8 cellular contexts compared by ENCODE assay signal in genomic region chr1:111656093-111657017, GRCh38.
DNase-seq lines count a peak whose midpoint lies in the region; ATAC-seq and TF ChIP-seq lines count a peak whose summit lies in the region.

No MANE protein-coding gene starts in this region.

- TF ChIP-seq EP300 in Ishikawa (IDR thresholded peaks at IDR 0.05; ENCODE audit: borderline replicate concordance) = no peak

- H3K27ac Mint-ChIP-seq in T-helper 2 cell treated with Interferon-gamma antibody and Interleukin-4, amounts not matched to agents 5 μg/mL and 100 μg/mL, for 36 hours = peak overlapping the region; percentile 32

- peak; percentile 69 for TF ChIP-seq RAD21 in Ishikawa (IDR thresholded peaks at IDR 0.05; ENCODE audit: low read depth)

- no peaks in the 10 kb centered on the region for H3K9me3 Mint-ChIP-seq in T-helper 2 cell treated with Interferon-gamma antibody and Interleukin-4, amounts not matched to agents 5 μg/mL and 100 μg/mL, for 36 hours

- H3K27me3 Mint-ChIP-seq in T-helper 2 cell treated with Interferon-gamma antibody and Interleukin-4, amounts not matched to agents 5 μg/mL and 100 μg/mL, for 36 hours (ENCODE audit: low read depth) = no peaks in the 10 kb centered on the region

- peak; percentile 13 for DNase-seq in NCI-H510A treated with DMSO at 0.1 percent for 48 hours (lab: John Stamatoyannopoulos, UW)
- DNase-seq in NCI-H510A (lab: John Stamatoyannopoulos, UW) = no peak
- no peak for DNase-seq in T-helper 2 cell treated with Interferon-gamma antibody and Interleukin-4, amounts not matched to agents 5 μg/mL and 100 μg/mL, for 36 hours (ENCODE audit: low spot score)
- peak; percentile 41 for DNase-seq in fibroblast of the conjunctiva (ENCODE audit: low read depth)
- peak; percentile 19 for DNase-seq in non-pigmented ciliary epithelial cell (ENCODE audit: low read depth)

- no peak overlapping the region for H3K4me3 Mint-ChIP-seq in T-helper 2 cell treated with Interferon-gamma antibody and Interleukin-4, amounts not matched to agents 5 μg/mL and 100 μg/mL, for 36 hours

- peaks cover 20% of the 10 kb centered on the region for H3K36me3 Mint-ChIP-seq in T-helper 2 cell treated with Interferon-gamma antibody and Interleukin-4, amounts not matched to agents 5 μg/mL and 100 μg/mL, for 36 hours (ENCODE audit: low read depth)

- no peak for ATAC-seq in GM19463 (IDR thresholded peaks at IDR 0.05; ENCODE audit: unreplicated experiment)
- ATAC-seq in HG03135 (IDR thresholded peaks at IDR 0.05; ENCODE audit: unreplicated experiment) = no peak

- peaks cover 38% of the 10 kb centered on the region for H3K4me1 Mint-ChIP-seq in T-helper 2 cell treated with Interferon-gamma antibody and Interleukin-4, amounts not matched to agents 5 μg/mL and 100 μg/mL, for 36 hours (ENCODE audit: low read depth)

TF ChIP-seq in Ishikawa, 13 proteins besides CTCF, POLR2A, EP300 and RAD21:
- no peak for TF ChIP-seq EGR1 (IDR thresholded peaks at IDR 0.05)
- TF ChIP-seq MAX (IDR thresholded peaks at IDR 0.05) = no peak
- no peak for TF ChIP-seq CREB1 (IDR thresholded peaks at IDR 0.05; ENCODE audit: low read depth)
- no peak for TF ChIP-seq CEBPB (IDR thresholded peaks at IDR 0.05)
- TF ChIP-seq ZBTB7A (IDR thresholded peaks at IDR 0.05; ENCODE audit: low read depth) = no peak
- TF ChIP-seq TAF1 (IDR thresholded peaks at IDR 0.05; ENCODE audit: low read depth) = no peak
- no peak for TF ChIP-seq NFIC (IDR thresholded peaks at IDR 0.05)
- TF ChIP-seq TCF12 (IDR thresholded peaks at IDR 0.05; ENCODE audit: low read depth) = no peak
- TF ChIP-seq USF1 (IDR thresholded peaks at IDR 0.05) = no peak
- TF ChIP-seq REST (IDR thresholded peaks at IDR 0.05; ENCODE audit: low read depth) = no peak
- TF ChIP-seq FOXM1 (IDR thresholded peaks at IDR 0.05; ENCODE audit: borderline replicate concordance, low read depth) = no peak
- no peak for TF ChIP-seq YY1 (IDR thresholded peaks at IDR 0.05; ENCODE audit: low read depth)

Comparison
In these comparisons a context has a peak if more than half of its experiments do, and no peak if none do; other contexts are left out.
1. DNase-seq: peak in NCI-H510A treated with DMSO at 0.1 percent for 48 hours (single experiment), fibroblast of the conjunctiva (single experiment) and non-pigmented ciliary epithelial cell (single experiment); none in NCI-H510A (single experiment) and T-helper 2 cell treated with Interferon-gamma antibody and Interleukin-4, amounts not matched to agents 5 μg/mL and 100 μg/mL, for 36 hours (single experiment).